1 cellular context compared by ENCODE assay signal in the genomic region with DNA sequence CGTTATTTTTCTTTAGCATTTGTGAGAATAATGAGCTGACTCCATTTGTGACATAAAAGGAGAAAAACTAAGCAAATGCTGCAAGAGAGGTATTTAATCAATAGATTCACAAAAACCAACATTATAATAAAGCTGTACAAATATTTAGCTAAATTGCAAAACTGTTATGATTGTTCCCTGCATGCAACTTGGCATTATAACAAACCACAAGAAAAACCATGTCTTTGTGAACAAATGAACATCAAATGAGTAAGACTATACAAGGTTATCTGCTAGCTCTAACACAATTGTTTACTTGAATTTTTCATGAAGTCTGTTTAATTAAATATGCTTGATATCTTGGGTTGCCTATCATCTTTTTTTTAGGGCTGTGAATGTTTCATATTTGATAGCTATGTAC.
A peak's percentile ranks its signal among the peaks of the same experiment; 100 is the strongest.
TF ChIP-seq lines count a peak whose summit lies in the region.

No MANE protein-coding gene starts in this region.

TF ChIP-seq in HepG2, 621 proteins besides CTCF, POLR2A, EP300 and RAD21 (continued from another document):
- TF ChIP-seq, protein P1, sequence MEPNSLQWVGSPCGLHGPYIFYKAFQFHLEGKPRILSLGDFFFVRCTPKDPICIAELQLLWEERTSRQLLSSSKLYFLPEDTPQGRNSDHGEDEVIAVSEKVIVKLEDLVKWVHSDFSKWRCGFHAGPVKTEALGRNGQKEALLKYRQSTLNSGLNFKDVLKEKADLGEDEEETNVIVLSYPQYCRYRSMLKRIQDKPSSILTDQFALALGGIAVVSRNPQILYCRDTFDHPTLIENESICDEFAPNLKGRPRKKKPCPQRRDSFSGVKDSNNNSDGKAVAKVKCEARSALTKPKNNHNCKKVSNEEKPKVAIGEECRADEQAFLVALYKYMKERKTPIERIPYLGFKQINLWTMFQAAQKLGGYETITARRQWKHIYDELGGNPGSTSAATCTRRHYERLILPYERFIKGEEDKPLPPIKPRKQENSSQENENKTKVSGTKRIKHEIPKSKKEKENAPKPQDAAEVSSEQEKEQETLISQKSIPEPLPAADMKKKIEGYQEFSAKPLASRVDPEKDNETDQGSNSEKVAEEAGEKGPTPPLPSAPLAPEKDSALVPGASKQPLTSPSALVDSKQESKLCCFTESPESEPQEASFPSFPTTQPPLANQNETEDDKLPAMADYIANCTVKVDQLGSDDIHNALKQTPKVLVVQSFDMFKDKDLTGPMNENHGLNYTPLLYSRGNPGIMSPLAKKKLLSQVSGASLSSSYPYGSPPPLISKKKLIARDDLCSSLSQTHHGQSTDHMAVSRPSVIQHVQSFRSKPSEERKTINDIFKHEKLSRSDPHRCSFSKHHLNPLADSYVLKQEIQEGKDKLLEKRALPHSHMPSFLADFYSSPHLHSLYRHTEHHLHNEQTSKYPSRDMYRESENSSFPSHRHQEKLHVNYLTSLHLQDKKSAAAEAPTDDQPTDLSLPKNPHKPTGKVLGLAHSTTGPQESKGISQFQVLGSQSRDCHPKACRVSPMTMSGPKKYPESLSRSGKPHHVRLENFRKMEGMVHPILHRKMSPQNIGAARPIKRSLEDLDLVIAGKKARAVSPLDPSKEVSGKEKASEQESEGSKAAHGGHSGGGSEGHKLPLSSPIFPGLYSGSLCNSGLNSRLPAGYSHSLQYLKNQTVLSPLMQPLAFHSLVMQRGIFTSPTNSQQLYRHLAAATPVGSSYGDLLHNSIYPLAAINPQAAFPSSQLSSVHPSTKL (CRISPR knock-in tag; IDR thresholded peaks at IDR 0.05), result 0 out of 2 replicates have a peak, but pooled peaks have one; percentile 10
- TF ChIP-seq, protein P2, sequence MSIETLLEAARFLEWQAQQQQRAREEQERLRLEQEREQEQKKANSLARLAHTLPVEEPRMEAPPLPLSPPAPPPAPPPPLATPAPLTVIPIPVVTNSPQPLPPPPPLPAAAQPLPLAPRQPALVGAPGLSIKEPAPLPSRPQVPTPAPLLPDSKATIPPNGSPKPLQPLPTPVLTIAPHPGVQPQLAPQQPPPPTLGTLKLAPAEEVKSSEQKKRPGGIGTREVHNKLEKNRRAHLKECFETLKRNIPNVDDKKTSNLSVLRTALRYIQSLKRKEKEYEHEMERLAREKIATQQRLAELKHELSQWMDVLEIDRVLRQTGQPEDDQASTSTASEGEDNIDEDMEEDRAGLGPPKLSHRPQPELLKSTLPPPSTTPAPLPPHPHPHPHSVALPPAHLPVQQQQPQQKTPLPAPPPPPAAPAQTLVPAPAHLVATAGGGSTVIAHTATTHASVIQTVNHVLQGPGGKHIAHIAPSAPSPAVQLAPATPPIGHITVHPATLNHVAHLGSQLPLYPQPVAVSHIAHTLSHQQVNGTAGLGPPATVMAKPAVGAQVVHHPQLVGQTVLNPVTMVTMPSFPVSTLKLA (IDR thresholded peaks at IDR 0.05), result no peak
- TF ChIP-seq, protein P3, sequence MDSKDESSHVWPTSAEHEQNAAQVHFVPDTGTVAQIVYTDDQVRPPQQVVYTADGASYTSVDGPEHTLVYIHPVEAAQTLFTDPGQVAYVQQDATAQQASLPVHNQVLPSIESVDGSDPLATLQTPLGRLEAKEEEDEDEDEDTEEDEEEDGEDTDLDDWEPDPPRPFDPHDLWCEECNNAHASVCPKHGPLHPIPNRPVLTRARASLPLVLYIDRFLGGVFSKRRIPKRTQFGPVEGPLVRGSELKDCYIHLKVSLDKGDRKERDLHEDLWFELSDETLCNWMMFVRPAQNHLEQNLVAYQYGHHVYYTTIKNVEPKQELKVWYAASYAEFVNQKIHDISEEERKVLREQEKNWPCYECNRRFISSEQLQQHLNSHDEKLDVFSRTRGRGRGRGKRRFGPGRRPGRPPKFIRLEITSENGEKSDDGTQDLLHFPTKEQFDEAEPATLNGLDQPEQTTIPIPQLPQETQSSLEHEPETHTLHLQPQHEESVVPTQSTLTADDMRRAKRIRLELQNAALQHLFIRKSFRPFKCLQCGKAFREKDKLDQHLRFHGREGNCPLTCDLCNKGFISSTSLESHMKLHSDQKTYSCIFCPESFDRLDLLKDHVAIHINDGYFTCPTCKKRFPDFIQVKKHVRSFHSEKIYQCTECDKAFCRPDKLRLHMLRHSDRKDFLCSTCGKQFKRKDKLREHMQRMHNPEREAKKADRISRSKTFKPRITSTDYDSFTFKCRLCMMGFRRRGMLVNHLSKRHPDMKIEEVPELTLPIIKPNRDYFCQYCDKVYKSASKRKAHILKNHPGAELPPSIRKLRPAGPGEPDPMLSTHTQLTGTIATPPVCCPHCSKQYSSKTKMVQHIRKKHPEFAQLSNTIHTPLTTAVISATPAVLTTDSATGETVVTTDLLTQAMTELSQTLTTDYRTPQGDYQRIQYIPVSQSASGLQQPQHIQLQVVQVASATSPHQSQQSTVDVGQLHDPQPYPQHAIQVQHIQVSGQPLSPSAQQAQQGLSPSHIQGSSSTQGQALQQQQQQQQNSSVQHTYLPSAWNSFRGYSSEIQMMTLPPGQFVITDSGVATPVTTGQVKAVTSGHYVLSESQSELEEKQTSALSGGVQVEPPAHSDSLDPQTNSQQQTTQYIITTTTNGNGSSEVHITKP (CRISPR knock-in tag; IDR thresholded peaks at IDR 0.05; ENCODE audit: low read depth), result no peak
- TF ChIP-seq SKI (IDR thresholded peaks at IDR 0.05; ENCODE audit: partially characterized antibody), result no peak
- TF ChIP-seq, protein P4, sequence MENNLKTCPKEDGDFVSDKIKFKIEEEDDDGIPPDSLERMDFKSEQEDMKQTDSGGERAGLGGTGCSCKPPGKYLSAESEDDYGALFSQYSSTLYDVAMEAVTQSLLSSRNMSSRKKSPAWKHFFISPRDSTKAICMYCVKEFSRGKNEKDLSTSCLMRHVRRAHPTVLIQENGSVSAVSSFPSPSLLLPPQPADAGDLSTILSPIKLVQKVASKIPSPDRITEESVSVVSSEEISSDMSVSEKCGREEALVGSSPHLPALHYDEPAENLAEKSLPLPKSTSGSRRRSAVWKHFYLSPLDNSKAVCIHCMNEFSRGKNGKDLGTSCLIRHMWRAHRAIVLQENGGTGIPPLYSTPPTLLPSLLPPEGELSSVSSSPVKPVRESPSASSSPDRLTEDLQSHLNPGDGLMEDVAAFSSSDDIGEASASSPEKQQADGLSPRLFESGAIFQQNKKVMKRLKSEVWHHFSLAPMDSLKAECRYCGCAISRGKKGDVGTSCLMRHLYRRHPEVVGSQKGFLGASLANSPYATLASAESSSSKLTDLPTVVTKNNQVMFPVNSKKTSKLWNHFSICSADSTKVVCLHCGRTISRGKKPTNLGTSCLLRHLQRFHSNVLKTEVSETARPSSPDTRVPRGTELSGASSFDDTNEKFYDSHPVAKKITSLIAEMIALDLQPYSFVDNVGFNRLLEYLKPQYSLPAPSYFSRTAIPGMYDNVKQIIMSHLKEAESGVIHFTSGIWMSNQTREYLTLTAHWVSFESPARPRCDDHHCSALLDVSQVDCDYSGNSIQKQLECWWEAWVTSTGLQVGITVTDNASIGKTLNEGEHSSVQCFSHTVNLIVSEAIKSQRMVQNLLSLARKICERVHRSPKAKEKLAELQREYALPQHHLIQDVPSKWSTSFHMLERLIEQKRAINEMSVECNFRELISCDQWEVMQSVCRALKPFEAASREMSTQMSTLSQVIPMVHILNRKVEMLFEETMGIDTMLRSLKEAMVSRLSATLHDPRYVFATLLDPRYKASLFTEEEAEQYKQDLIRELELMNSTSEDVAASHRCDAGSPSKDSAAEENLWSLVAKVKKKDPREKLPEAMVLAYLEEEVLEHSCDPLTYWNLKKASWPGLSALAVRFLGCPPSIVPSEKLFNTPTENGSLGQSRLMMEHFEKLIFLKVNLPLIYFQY (CRISPR knock-in tag; IDR thresholded peaks at IDR 0.05; ENCODE audit: borderline replicate concordance), result no peak
- TF ChIP-seq ZNF678 (CRISPR knock-in tag; IDR thresholded peaks at IDR 0.05), result no peak
- TF ChIP-seq RAD51 (IDR thresholded peaks at IDR 0.05; ENCODE audit: borderline replicate concordance), result no peak
- no peak for TF ChIP-seq NFYB (CRISPR knock-in tag; IDR thresholded peaks at IDR 0.05)
- no peak for TF ChIP-seq ZNF775 (CRISPR knock-in tag; IDR thresholded peaks at IDR 0.05; ENCODE audit: borderline replicate concordance)
TF ChIP-seq in HepG2: peak in this region for 5.
